23 cellular contexts compared by ENCODE assay signal in genomic region chr13:56400774-56401173, GRCh38.
"Had no signal": no experiment of that assay in that cellular context is flagged by ENCODE, and none has a peak within 500 bp of the region (broad histone marks: within the 10 kb centered on the region; RNA-seq: fewer than 3 reads in every experiment).

No MANE protein-coding gene starts in this region.

- H3K27me3 ChIP-seq: colonic mucosa, foreskin keratinocyte, hepatocyte, sigmoid colon, stomach, transverse colon had no signal

- H3K4me1 ChIP-seq: colonic mucosa, foreskin keratinocyte, left ventricle myocardium inferior, lower lobe of right lung, parathyroid adenoma, sigmoid colon, stomach, transverse colon had no signal

- ATAC-seq: foreskin keratinocyte, lower lobe of right lung had no signal

- H3K79me2 ChIP-seq: hepatocyte, parathyroid adenoma had no signal

- DNase-seq: colonic mucosa; dermis blood vessel endothelial cell; erythroblast; foreskin keratinocyte; head of caudate nucleus; kidney; left cardiac atrium; left ventricle myocardium inferior; lower lobe of right lung; mesenchymal stem cell; midbrain; sigmoid colon; stimulated activated CD4-positive, alpha-beta T cell treated with anti-CD3 and anti-CD28 coated beads, Interleukin-2, amount 100 ng/mL, for 24 hours; stimulated activated CD4-positive, alpha-beta T cell treated with anti-CD3 and anti-CD28 coated beads, Interleukin-4, amount 100 ng/mL, for 4 hours; stimulated activated naive CD4-positive, alpha-beta T cell; stomach; transverse colon had no signal

- H3K4me3 ChIP-seq: colonic mucosa, hepatocyte, left ventricle myocardium inferior, lower lobe of right lung, sigmoid colon, skin epidermis, stomach, thoracic aorta, transverse colon had no signal

- H3K4me2 ChIP-seq: hepatocyte had no signal

- FAIRE-seq: endothelial cell of umbilical vein, kidney, urothelium cell line had no signal

- H2AFZ ChIP-seq: hepatocyte, parathyroid adenoma had no signal

- H3K9ac ChIP-seq: parathyroid adenoma had no signal

- H3K36me3 ChIP-seq: colonic mucosa, left ventricle myocardium inferior, lower lobe of right lung, sigmoid colon, stomach, thoracic aorta, transverse colon had no signal

- H3K9me3 ChIP-seq: colonic mucosa, lower lobe of right lung, thoracic aorta had no signal

- H3K27ac ChIP-seq: colonic mucosa, foreskin keratinocyte, hepatocyte, left ventricle myocardium inferior, lower lobe of right lung, parathyroid adenoma, sigmoid colon, skin epidermis, stomach, thoracic aorta, transverse colon had no signal
